Comparison of ENCODE assay signal across 24 cellular contexts in genomic region chr17:16361874-16362273, GRCh38. TPM values are rescaled to one million over a fixed set of nuclear protein-coding genes. Genes with fewer than 3 reads are reported as not detected.
DNase-seq lines count a peak whose midpoint lies in the region; ATAC-seq, FAIRE-seq and TF ChIP-seq lines count a peak whose summit lies in the region.
"Had no signal": no experiment of that assay in that cellular context is flagged by ENCODE, and none has a peak within 500 bp of the region (broad histone marks: within the 10 kb centered on the region; RNA-seq: fewer than 3 reads in every experiment).

No MANE protein-coding gene starts in this region.

- H3K36me3 ChIP-seq in GM12878 (ENCODE audit: control insufficient read depth in 2 of 2, insufficient read depth in 2 of 2, low read length in 1 of 2), result no peaks in the 10 kb centered on the region
- H3K36me3 ChIP-seq: BE2C had no signal

- H3K27ac ChIP-seq in GM12878 (ENCODE audit: control insufficient read depth, insufficient read depth), result no peak overlapping the region
- H3K27ac ChIP-seq: GM23248, RWPE1, SK-N-MC had no signal

- TF ChIP-seq POLR2A in GM12878 (IDR thresholded peaks at IDR 0.05; ENCODE audit: low read depth, low read length), result no peak

- no peak overlapping the region for H3K4me2 ChIP-seq in GM12878 (ENCODE audit: control insufficient read depth, insufficient read depth)

- no peak for FAIRE-seq in GM12878 (lab: Jason Lieb, UNC)
- FAIRE-seq: D721Med had no signal

- no peaks in the 10 kb centered on the region for H3K79me2 ChIP-seq in GM12878 (ENCODE audit: control insufficient read depth, insufficient read depth, low read length)

- no peak for TF ChIP-seq RAD21 in GM12878 (IDR thresholded peaks at IDR 0.05; ENCODE audit: insufficient read depth, low read depth, low read length)

- no peaks in the 10 kb centered on the region for H4K20me1 ChIP-seq in GM12878 (ENCODE audit: control insufficient read depth, insufficient read depth)

- no peak overlapping the region for H3K27ac Mint-ChIP-seq in activated naive CD4-positive, alpha-beta T cell treated with anti-CD3 and anti-CD28 coated beads, Interleukin-2, amount 50 U/mL, for 72 hours
- no peak overlapping the region for H3K27ac Mint-ChIP-seq in natural killer cell treated with Interleukin-12 subunit alpha and Interleukin-12 subunit beta and Interleukin-15 and Interleukin-18, amount 100 ng/mL, for 72 hours
- H3K27ac Mint-ChIP-seq: H9, HFFc6 had no signal

- no peak for TF ChIP-seq EP300 in GM12878 (IDR thresholded peaks at IDR 0.05; ENCODE audit: borderline replicate concordance in 1 of 2, control insufficient read depth in 1 of 2, low read depth in 2 of 2, low read length in 2 of 2)

- H3K27me3 Mint-ChIP-seq in natural killer cell treated with Interleukin-12 subunit alpha and Interleukin-12 subunit beta and Interleukin-15 and Interleukin-18, amount 100 ng/mL, for 72 hours, result peaks cover 0 to 4% of the 10 kb centered on the region in 2 donors

- peaks cover 0 to 3% of the 10 kb centered on the region in 2 donors for H3K4me1 Mint-ChIP-seq in natural killer cell treated with Interleukin-12 subunit alpha and Interleukin-12 subunit beta and Interleukin-15 and Interleukin-18, amount 100 ng/mL, for 72 hours (ENCODE audit: low read depth in 2 of 2)

- H3K36me3 Mint-ChIP-seq in activated naive CD4-positive, alpha-beta T cell treated with anti-CD3 and anti-CD28 coated beads, Interleukin-2, amount 50 U/mL, for 72 hours, result no peaks in the 10 kb centered on the region
- no peaks in the 10 kb centered on the region for H3K36me3 Mint-ChIP-seq in natural killer cell treated with Interleukin-12 subunit alpha and Interleukin-12 subunit beta and Interleukin-15 and Interleukin-18, amount 100 ng/mL, for 72 hours

- H3K9me3 Mint-ChIP-seq in activated naive CD4-positive, alpha-beta T cell treated with anti-CD3 and anti-CD28 coated beads, Interleukin-2, amount 50 U/mL, for 72 hours, result no peaks in the 10 kb centered on the region
- H3K9me3 Mint-ChIP-seq in natural killer cell treated with Interleukin-12 subunit alpha and Interleukin-12 subunit beta and Interleukin-15 and Interleukin-18, amount 100 ng/mL, for 72 hours, result no peaks in the 10 kb centered on the region
- H3K9me3 Mint-ChIP-seq: H9, HFFc6 had no signal

- in situ Hi-C loops in GM12878 (cut with MboI), result loop anchor here (5.0 kb wide), 1 partner anchor 160 kb away; no protein-coding TSS in a partner anchor

- DNase-seq in activated naive CD4-positive, alpha-beta T cell treated with anti-CD3 and anti-CD28 coated beads, Interleukin-2, amount 50 U/mL, for 72 hours (ENCODE audit: low spot score in 2 of 2), result no peak
- DNase-seq in activated naive CD4-positive, alpha-beta T cell (lab: John Stamatoyannopoulos, UW), result no peak
- DNase-seq in GM12878 (ENCODE audit: low read depth, low spot score) (no peak), NCI-H345 treated with DMSO at 0.1 percent for 48 hours (lab: John Stamatoyannopoulos, UW; ENCODE audit: unreplicated experiment) (no peak)
- no peak for DNase-seq in stimulated activated naive CD8-positive, alpha-beta T cell treated with anti-CD3 and anti-CD28 coated beads, Interleukin-15, Interleukin-2, amounts not matched to agents 100 U/mL and 50 U/mL, for 24 hours
- no peak for DNase-seq in natural killer cell treated with Interleukin-12 subunit alpha and Interleukin-12 subunit beta and Interleukin-15 and Interleukin-18, amount 100 ng/mL, for 72 hours (ENCODE audit: low spot score)
- DNase-seq: BE2C, DMS53, GF-D8, GM23248, H9, HFFc6, KG1, MV-4-11, NCI-H1694, NCI-H2081, NCI-H510A, SHP77 treated with DMSO at 0.1 percent for 48 hours had no signal

- intact Hi-C loops in GM12878 (cut with micrococcal nuclease; ENCODE audit: unreplicated experiment), result loop anchor here (5.0 kb wide), 1 partner anchor 225 kb away; no protein-coding TSS in a partner anchor

- no peaks in the 10 kb centered on the region for H3K9me3 ChIP-seq in GM12878 (replicated peaks; ENCODE audit: control insufficient read depth, insufficient read depth, low read length)
- H3K9me3 ChIP-seq: BE2C had no signal

- no peak overlapping the region for H3K4me3 Mint-ChIP-seq in natural killer cell treated with Interleukin-12 subunit alpha and Interleukin-12 subunit beta and Interleukin-15 and Interleukin-18, amount 100 ng/mL, for 72 hours
- H3K4me3 Mint-ChIP-seq: H9, HFFc6 had no signal

- H3K27me3 ChIP-seq in GM12878 (replicated peaks in 1 of 2; ENCODE audit: control insufficient read depth in 2 of 2, insufficient read depth in 2 of 2, low read length in 1 of 2), result no peaks in the 10 kb centered on the region
- H3K27me3 ChIP-seq: BE2C had no signal

- peaks cover 3% of the 10 kb centered on the region; the same call in 1 of the 2 replicates for H3K4me1 ChIP-seq in GM12878 (ENCODE audit: control insufficient read depth, insufficient read depth, low read length)

- 15% methylated on average over 8 of the region's 8 CpGs for WGBS in GM12878 (ENCODE audit: insufficient coverage, insufficient replicate concordance, low lambda C conversion rate, missing lambda C conversion rate)

- no peak overlapping the region for H2AFZ ChIP-seq in GM12878 (ENCODE audit: control insufficient read depth, low read depth, low read length)
- H2AFZ ChIP-seq: GM23248 had no signal

- POLR2A ChIA-PET in GM12878 (lab: Charles Lee), result no interaction called here

- ATAC-seq in activated naive CD4-positive, alpha-beta T cell treated with anti-CD3 and anti-CD28 coated beads, Interleukin-2, amount 50 U/mL, for 72 hours, result peak; percentile 49 to 68
- ATAC-seq in HG02852 (IDR thresholded peaks at IDR 0.05; ENCODE audit: unreplicated experiment) (peak; percentile 49), GM12878 (peak; percentile 46), GM19351 (IDR thresholded peaks at IDR 0.05; ENCODE audit: unreplicated experiment) (no peak)
- ATAC-seq in stimulated activated naive CD8-positive, alpha-beta T cell treated with anti-CD3 and anti-CD28 coated beads, Interleukin-15, Interleukin-2, amounts not matched to agents 100 U/mL and 50 U/mL, for 24 hours, result peak; percentile 50
- ATAC-seq in natural killer cell treated with Interleukin-12 subunit alpha and Interleukin-12 subunit beta and Interleukin-15 and Interleukin-18, amount 100 ng/mL, for 72 hours, result no peak

- CTCF ChIA-PET in GM12878 (lab: Yijun Ruan, JAX), result interaction anchor here (1.1 to 6.2 kb wide), 7 partner anchors 10 to 158 kb away, joined by 4 to 152 read pairs (median 29); partner anchors contain the start of genes CENPV and TRPV2

- RAD21 ChIA-PET in GM12878 (lab: Charles Lee; ENCODE audit: unreplicated experiment), result interaction anchor here (2.0 to 7.1 kb wide), 4 partner anchors 53 to 226 kb away, joined by 4 to 86 read pairs (median 52); partner anchors contain the start of gene TRPV2

- H3K4me3 ChIP-seq in GM12878, result no peak overlapping the region
- H3K4me3 ChIP-seq: GM23248, SK-N-MC had no signal

- BruUV-seq in GM12878 (replicated peaks; lab: Mats Ljungman, UMichigan), result no TSS peak

- no peak overlapping the region for H3K9ac ChIP-seq in GM12878 (ENCODE audit: control insufficient read depth, insufficient read depth, low read length)
- H3K9ac ChIP-seq: GM23248 had no signal

- SMC1A ChIA-PET in GM12878 (lab: Charles Lee; ENCODE audit: uncharacterized antibody, unreplicated experiment), result interaction anchor here (1.4 to 2.9 kb wide), 3 partner anchors 57 to 168 kb away, joined by 3 to 12 read pairs (median 7); no protein-coding TSS in a partner anchor

- no peak for TF ChIP-seq CTCF in GM12878 (IDR thresholded peaks at IDR 0.05 in 2 of 3, conservative IDR thresholded peaks at IDR 0.05 in 1 of 3; ENCODE audit: control insufficient read depth in 2 of 3, extremely low read depth in 1 of 3, insufficient read depth in 1 of 3, low read depth in 3 of 3, low read length in 3 of 3)

RNA-seq across cellular contexts. Expression of gene CENPV, which starts 8.6 kb away (rescaled TPM):
- 100 to 1,000 TPM in 1 of 2 donors, 10 to 100 TPM in 1; 78.7 to 115 TPM for total RNA-seq in activated naive CD4-positive, alpha-beta T cell treated with anti-CD3 and anti-CD28 coated beads, Interleukin-2, amount 50 U/mL, for 72 hours
- total RNA-seq in GM12878 (2013; cell fraction: nucleolus; rRNA removed), result 30.7 and 33.5 TPM in 2 replicates
- total RNA-seq in GM12878 (2014; rRNA removed), result 84.2 and 93.2 TPM in 2 replicates
- total RNA-seq in GM12878 (2014; rRNA removed; fragmentation: Illumina TruSeq; extraction: Trizol), result 87.5 and 90.7 TPM in 2 replicates
- 94.9 and 98.6 TPM in 2 replicates for total RNA-seq in GM12878 (2021)
- polyA plus RNA-seq in GM12878 (2011; ENCODE audit: low read depth), result 55.4 TPM
- polyA plus RNA-seq in GM12878 (2011; rRNA removed), result 83.7 and 93.4 TPM in 2 replicates
- 75.3 and 100 TPM in 2 replicates for polyA plus RNA-seq in GM12878 (2011; cell fraction: cytosol; rRNA removed)
- 88.9 and 92.2 TPM in 2 replicates for polyA plus RNA-seq in GM12878 (2011; cell fraction: nucleus; rRNA removed)
- 48.3 and 50.3 TPM in 2 replicates for polyA plus RNA-seq in GM12878 (2012)
- polyA plus RNA-seq in GM12878 (2014; fragmentation: Illumina TruSeq; extraction: Trizol), result 80.1 and 94.1 TPM in 2 replicates
- 10 to 100 TPM; 22.5 to 68.0 TPM for polyA plus RNA-seq in GM12878 (2014; fragmentation: Nextera tagmentation; extraction: Ambion mirVana)
- polyA plus RNA-seq in GM12878 (2014; rRNA removed), result 77.5 and 86.0 TPM in 2 replicates
- polyA plus RNA-seq in GM12878 (2016; fragmentation: Nextera tagmentation; extraction: Ambion mirVana), result 10 to 100 TPM; 70.8 to 72.7 TPM
- 41.9 and 43.8 TPM in 2 replicates for polyA minus RNA-seq in GM12878 (2011; rRNA and poly(A)+ RNA removed)
- 8.3 and 11.1 TPM in 2 replicates for polyA minus RNA-seq in GM12878 (2011; cell fraction: cytosol; rRNA and poly(A)+ RNA removed)
- 11.2 and 14.4 TPM in 2 replicates for polyA minus RNA-seq in GM12878 (2011; cell fraction: nucleus; rRNA and poly(A)+ RNA removed)
- total RNA-seq in natural killer cell treated with Interleukin-12 subunit alpha and Interleukin-12 subunit beta and Interleukin-15 and Interleukin-18, amount 100 ng/mL, for 72 hours, result 10 to 100 TPM; 24.7 to 71.1 TPM

RNA-seq across cellular contexts. Expression of gene UBB, which starts 19.0 kb away (rescaled TPM):
- total RNA-seq in activated naive CD4-positive, alpha-beta T cell treated with anti-CD3 and anti-CD28 coated beads, Interleukin-2, amount 50 U/mL, for 72 hours, result 1,000 to 10,000 TPM; 1,283 to 1,379 TPM
- total RNA-seq in GM12878 (2013; cell fraction: nucleolus; rRNA removed), result 114 and 119 TPM in 2 replicates
- 2,686 and 2,754 TPM in 2 replicates for total RNA-seq in GM12878 (2014; rRNA removed)
- total RNA-seq in GM12878 (2014; rRNA removed; fragmentation: Illumina TruSeq; extraction: Trizol), result 1,488 and 1,495 TPM in 2 replicates
- total RNA-seq in GM12878 (2021), result 1,455 and 1,463 TPM in 2 replicates
- 1,026 TPM for polyA plus RNA-seq in GM12878 (2011; ENCODE audit: low read depth)
- polyA plus RNA-seq in GM12878 (2011; rRNA removed), result 608 and 1,133 TPM in 2 replicates
- polyA plus RNA-seq in GM12878 (2011; cell fraction: cytosol; rRNA removed), result 2,029 and 2,469 TPM in 2 replicates
- 935 and 994 TPM in 2 replicates for polyA plus RNA-seq in GM12878 (2011; cell fraction: nucleus; rRNA removed)
- polyA plus RNA-seq in GM12878 (2012), result 1,643 and 1,891 TPM in 2 replicates
- 1,621 and 1,633 TPM in 2 replicates for polyA plus RNA-seq in GM12878 (2014; fragmentation: Illumina TruSeq; extraction: Trizol)
- polyA plus RNA-seq in GM12878 (2014; fragmentation: Nextera tagmentation; extraction: Ambion mirVana), result 1,000 to 10,000 TPM; 4,008 to 4,246 TPM
- 2,006 and 2,356 TPM in 2 replicates for polyA plus RNA-seq in GM12878 (2014; rRNA removed)
- 1,000 to 10,000 TPM; 2,193 to 2,309 TPM for polyA plus RNA-seq in GM12878 (2016; fragmentation: Nextera tagmentation; extraction: Ambion mirVana)
- 1,101 and 1,306 TPM in 2 replicates for polyA minus RNA-seq in GM12878 (2011; rRNA and poly(A)+ RNA removed)
- 411 and 476 TPM in 2 replicates for polyA minus RNA-seq in GM12878 (2011; cell fraction: cytosol; rRNA and poly(A)+ RNA removed)
- 196 and 307 TPM in 2 replicates for polyA minus RNA-seq in GM12878 (2011; cell fraction: nucleus; rRNA and poly(A)+ RNA removed)
- 1,000 to 10,000 TPM; 1,085 to 1,889 TPM for total RNA-seq in natural killer cell treated with Interleukin-12 subunit alpha and Interleukin-12 subunit beta and Interleukin-15 and Interleukin-18, amount 100 ng/mL, for 72 hours

RNA-seq across cellular contexts. Expression of gene TRPV2, which starts 53.5 kb away (rescaled TPM):
- total RNA-seq in activated naive CD4-positive, alpha-beta T cell treated with anti-CD3 and anti-CD28 coated beads, Interleukin-2, amount 50 U/mL, for 72 hours, result 10 to 100 TPM; 29.1 to 42.0 TPM
- 149 and 160 TPM in 2 replicates for total RNA-seq in GM12878 (2013; cell fraction: nucleolus; rRNA removed)
- total RNA-seq in GM12878 (2014; rRNA removed) (59.4 and 61.3 TPM in 2 replicates), GM12878 (2014; rRNA removed; fragmentation: Illumina TruSeq; extraction: Trizol) (25.6 and 29.7 TPM in 2 replicates), GM12878 (2021) (87.4 and 93.7 TPM in 2 replicates)
- polyA plus RNA-seq in GM12878 (2011; ENCODE audit: low read depth), result 30.3 TPM
- polyA plus RNA-seq in GM12878 (2011; rRNA removed) (33.3 and 82.6 TPM in 2 replicates), GM12878 (2014; fragmentation: Illumina TruSeq; extraction: Trizol) (15.4 and 27.3 TPM in 2 replicates), GM12878 (2014; fragmentation: Nextera tagmentation; extraction: Ambion mirVana) (10 to 100 TPM in 1 of 2 experiments, 1 to 10 TPM in 1; 8.9 to 29.2 TPM), GM12878 (2014; rRNA removed) (48.8 and 58.4 TPM in 2 replicates), GM12878 (2016; fragmentation: Nextera tagmentation; extraction: Ambion mirVana) (10 to 100 TPM; 83.6 to 94.4 TPM)
- 82.4 and 108 TPM in 2 replicates for polyA plus RNA-seq in GM12878 (2011; cell fraction: cytosol; rRNA removed)
- polyA plus RNA-seq in GM12878 (2011; cell fraction: nucleus; rRNA removed), result 175 and 207 TPM in 2 replicates
- polyA plus RNA-seq in GM12878 (2012), result 53.6 and 60.7 TPM in 2 replicates
- 96.8 and 119 TPM in 2 replicates for polyA minus RNA-seq in GM12878 (2011; rRNA and poly(A)+ RNA removed)
- polyA minus RNA-seq in GM12878 (2011; cell fraction: cytosol; rRNA and poly(A)+ RNA removed), result 62.9 and 70.0 TPM in 2 replicates
- polyA minus RNA-seq in GM12878 (2011; cell fraction: nucleus; rRNA and poly(A)+ RNA removed), result 41.5 and 63.6 TPM in 2 replicates
- total RNA-seq in natural killer cell treated with Interleukin-12 subunit alpha and Interleukin-12 subunit beta and Interleukin-15 and Interleukin-18, amount 100 ng/mL, for 72 hours, result 100 to 1,000 TPM in 1 of 2 donors, 10 to 100 TPM in 1; 83.8 to 125 TPM
- total RNA-seq: A673 had no signal

Comparison
In these comparisons a context has a peak if more than half of its experiments do, and no peak if none do; other contexts are left out.
1. ATAC-seq: peak in activated naive CD4-positive, alpha-beta T cell treated with anti-CD3 and anti-CD28 coated beads, Interleukin-2, amount 50 U/mL, for 72 hours (2 of 2), HG02852 (single experiment), GM12878 (single experiment) and stimulated activated naive CD8-positive, alpha-beta T cell treated with anti-CD3 and anti-CD28 coated beads, Interleukin-15, Interleukin-2, amounts not matched to agents 100 U/mL and 50 U/mL, for 24 hours (single experiment); none in natural killer cell treated with Interleukin-12 subunit alpha and Interleukin-12 subunit beta and Interleukin-15 and Interleukin-18, amount 100 ng/mL, for 72 hours (0 of 2) and GM19351 (single experiment).